In the genomic region with DNA sequence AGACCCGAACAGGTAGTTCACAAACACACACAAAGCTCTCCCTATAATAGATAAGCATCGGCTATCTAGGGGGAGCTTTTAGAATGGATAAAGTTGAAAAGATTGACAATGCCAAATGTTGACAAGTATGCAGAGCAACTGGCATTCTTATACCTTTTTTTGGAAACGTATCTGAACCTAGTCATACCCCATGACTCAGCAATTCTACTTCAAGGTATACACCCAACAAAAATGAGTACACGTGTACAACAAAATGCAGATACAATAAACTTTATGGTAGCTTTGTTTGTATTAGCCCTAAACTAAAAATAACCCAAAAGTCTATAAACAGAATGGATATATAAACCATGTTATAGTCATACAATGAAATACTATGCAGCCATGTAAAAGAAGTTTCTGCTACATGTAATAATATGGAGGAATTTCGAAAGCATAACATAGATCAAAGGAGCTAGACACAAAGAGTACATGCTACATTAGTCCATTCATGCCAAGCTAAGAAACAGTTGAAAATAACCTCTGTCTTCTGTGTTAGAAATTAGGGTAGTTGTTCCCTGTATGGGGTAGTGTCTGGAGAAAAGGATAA, we compare ENCODE assay signal across 1 cellular context.
A peak's percentile ranks its signal among the peaks of the same experiment; 100 is the strongest.
TF ChIP-seq lines count a peak whose summit lies in the region.

No MANE protein-coding gene starts in this region.

TF ChIP-seq in IMR-90, 13 proteins besides CTCF, POLR2A, EP300 and RAD21 (continued from another document):
- TF ChIP-seq, protein P1, sequence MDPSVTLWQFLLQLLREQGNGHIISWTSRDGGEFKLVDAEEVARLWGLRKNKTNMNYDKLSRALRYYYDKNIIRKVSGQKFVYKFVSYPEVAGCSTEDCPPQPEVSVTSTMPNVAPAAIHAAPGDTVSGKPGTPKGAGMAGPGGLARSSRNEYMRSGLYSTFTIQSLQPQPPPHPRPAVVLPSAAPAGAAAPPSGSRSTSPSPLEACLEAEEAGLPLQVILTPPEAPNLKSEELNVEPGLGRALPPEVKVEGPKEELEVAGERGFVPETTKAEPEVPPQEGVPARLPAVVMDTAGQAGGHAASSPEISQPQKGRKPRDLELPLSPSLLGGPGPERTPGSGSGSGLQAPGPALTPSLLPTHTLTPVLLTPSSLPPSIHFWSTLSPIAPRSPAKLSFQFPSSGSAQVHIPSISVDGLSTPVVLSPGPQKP (IDR thresholded peaks at IDR 0.05; ENCODE audit: borderline replicate concordance, low read depth, low read length), result no peak
- peak; percentile 94 for TF ChIP-seq NFE2L2 (IDR thresholded peaks at IDR 0.05; ENCODE audit: low read depth, low read length)
